Comparison of ENCODE assay signal across 8 cellular contexts in genomic region chr2:15853903-15854302, GRCh38.
"Had no signal": no experiment of that assay in that cellular context is flagged by ENCODE, and none has a peak within 500 bp of the region (broad histone marks: within the 10 kb centered on the region; RNA-seq: fewer than 3 reads in every experiment).

No MANE protein-coding gene starts in this region.

- FAIRE-seq: G401.6, GM12878, GM12891, GM12892, GM18507, GM19239 had no signal

- DNase-seq: GDM1, GF-D8 had no signal

- H3K4me3 ChIP-seq: GM12878 had no signal

- ATAC-seq: GM12878 had no signal
